ENCODE assay signal across 1 cellular context in the genomic region with DNA sequence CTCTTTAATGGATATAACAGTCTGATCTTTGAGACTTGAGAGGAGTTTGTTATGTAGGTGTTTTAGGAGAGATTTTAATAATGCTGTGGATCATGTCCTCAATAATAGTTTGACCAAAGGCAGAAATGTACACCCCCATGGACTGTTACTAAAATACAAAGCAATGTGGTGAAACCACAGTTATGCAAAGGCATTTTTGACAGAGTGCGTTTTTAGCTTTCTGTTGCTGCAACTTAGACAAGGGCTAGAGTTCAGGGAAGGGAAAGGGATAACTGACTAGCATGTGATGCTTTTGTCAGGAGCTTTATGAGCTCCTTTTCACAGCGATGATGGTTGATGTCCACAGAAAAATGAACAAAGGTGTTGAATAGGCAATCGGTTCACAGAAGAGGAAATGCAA.
TF ChIP-seq lines count a peak whose summit lies in the region.

No MANE protein-coding gene starts in this region.

TF ChIP-seq in WTC11, 78 proteins besides CTCF, POLR2A, EP300 and RAD21 (continued from another document):
- TF ChIP-seq, protein P1, sequence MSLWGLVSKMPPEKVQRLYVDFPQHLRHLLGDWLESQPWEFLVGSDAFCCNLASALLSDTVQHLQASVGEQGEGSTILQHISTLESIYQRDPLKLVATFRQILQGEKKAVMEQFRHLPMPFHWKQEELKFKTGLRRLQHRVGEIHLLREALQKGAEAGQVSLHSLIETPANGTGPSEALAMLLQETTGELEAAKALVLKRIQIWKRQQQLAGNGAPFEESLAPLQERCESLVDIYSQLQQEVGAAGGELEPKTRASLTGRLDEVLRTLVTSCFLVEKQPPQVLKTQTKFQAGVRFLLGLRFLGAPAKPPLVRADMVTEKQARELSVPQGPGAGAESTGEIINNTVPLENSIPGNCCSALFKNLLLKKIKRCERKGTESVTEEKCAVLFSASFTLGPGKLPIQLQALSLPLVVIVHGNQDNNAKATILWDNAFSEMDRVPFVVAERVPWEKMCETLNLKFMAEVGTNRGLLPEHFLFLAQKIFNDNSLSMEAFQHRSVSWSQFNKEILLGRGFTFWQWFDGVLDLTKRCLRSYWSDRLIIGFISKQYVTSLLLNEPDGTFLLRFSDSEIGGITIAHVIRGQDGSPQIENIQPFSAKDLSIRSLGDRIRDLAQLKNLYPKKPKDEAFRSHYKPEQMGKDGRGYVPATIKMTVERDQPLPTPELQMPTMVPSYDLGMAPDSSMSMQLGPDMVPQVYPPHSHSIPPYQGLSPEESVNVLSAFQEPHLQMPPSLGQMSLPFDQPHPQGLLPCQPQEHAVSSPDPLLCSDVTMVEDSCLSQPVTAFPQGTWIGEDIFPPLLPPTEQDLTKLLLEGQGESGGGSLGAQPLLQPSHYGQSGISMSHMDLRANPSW (CRISPR knock-in tag; conservative IDR thresholded peaks at IDR 0.05; ENCODE audit: low read depth): no peak
- no peak for TF ChIP-seq NFE2L1 (CRISPR knock-in tag; IDR thresholded peaks at IDR 0.05)
- no peak for TF ChIP-seq ZNF317 (CRISPR knock-in tag; IDR thresholded peaks at IDR 0.05; ENCODE audit: borderline replicate concordance, low read depth)
- TF ChIP-seq ZNF138 (CRISPR knock-in tag; conservative IDR thresholded peaks at IDR 0.05): no peak
- TF ChIP-seq ZNF396 (CRISPR knock-in tag; IDR thresholded peaks at IDR 0.05; ENCODE audit: borderline replicate concordance): no peak
- TF ChIP-seq JUN (CRISPR knock-in tag; IDR thresholded peaks at IDR 0.05): no peak
- TF ChIP-seq JAZF1 (CRISPR knock-in tag; IDR thresholded peaks at IDR 0.05): no peak
- TF ChIP-seq ZNF416 (CRISPR knock-in tag; IDR thresholded peaks at IDR 0.05): no peak
- TF ChIP-seq ESRRA (CRISPR knock-in tag; IDR thresholded peaks at IDR 0.05; ENCODE audit: borderline replicate concordance): no peak
- no peak for TF ChIP-seq NR3C1 (CRISPR knock-in tag; conservative IDR thresholded peaks at IDR 0.05; ENCODE audit: low read depth)
- no peak for TF ChIP-seq E2F5 (CRISPR knock-in tag; IDR thresholded peaks at IDR 0.05)
- no peak for TF ChIP-seq ELF4 (CRISPR knock-in tag; IDR thresholded peaks at IDR 0.05; ENCODE audit: low read depth)
- no peak for TF ChIP-seq ZNF671 (CRISPR knock-in tag; IDR thresholded peaks at IDR 0.05)
- TF ChIP-seq TEAD1 (CRISPR knock-in tag; IDR thresholded peaks at IDR 0.05): no peak
- no peak for TF ChIP-seq FOXP4 (CRISPR knock-in tag; IDR thresholded peaks at IDR 0.05)
- no peak for TF ChIP-seq ZNF232 (CRISPR knock-in tag; IDR thresholded peaks at IDR 0.05)
- TF ChIP-seq NFYB (CRISPR knock-in tag; conservative IDR thresholded peaks at IDR 0.05; ENCODE audit: low read depth): no peak
